Comparison of ENCODE assay signal across 9 cellular contexts in genomic region chr18:7566244-7566586, GRCh38. TPM values are rescaled to one million over a fixed set of nuclear protein-coding genes. Genes with fewer than 3 reads are reported as not detected.
DNase-seq lines count a peak whose midpoint lies in the region; ATAC-seq and TF ChIP-seq lines count a peak whose summit lies in the region.
"Had no signal": no experiment of that assay in that cellular context is flagged by ENCODE, and none has a peak within 500 bp of the region (broad histone marks: within the 10 kb centered on the region; RNA-seq: fewer than 3 reads in every experiment).

No MANE protein-coding gene starts in this region.

- H3K4me3 ChIP-seq in cardiac fibroblast (replicated peaks in 1 of 2; ENCODE audit: low read depth in 2 of 2, low read length in 2 of 2): peak overlapping the region; percentile 59 to 66
- H3K4me3 ChIP-seq in lower lobe of right lung: peak overlapping the region; percentile 89
- peak overlapping the region; percentile 98 for H3K4me3 ChIP-seq in thoracic aorta

- H3K27ac ChIP-seq in lower lobe of right lung: peak overlapping the region; percentile 98
- peak overlapping the region; percentile 93 to 97 for H3K27ac ChIP-seq in thoracic aorta

- ATAC-seq in lower lobe of right lung (no peak), thoracic aorta (ENCODE audit: insufficient number of reproducible peaks, low FRiP score, low read depth) (peak; percentile 39), HG03354 (IDR thresholded peaks at IDR 0.05; ENCODE audit: poor library complexity, severe bottlenecking, unreplicated experiment) (no peak)

- H3K27me3 ChIP-seq in lower lobe of right lung (ENCODE audit: low read depth) (no peaks in the 10 kb centered on the region), thoracic aorta (replicated peaks; ENCODE audit: insufficient read depth) (no peaks in the 10 kb centered on the region)

- no peak overlapping the region for H3K27ac Mint-ChIP-seq in activated CD4-positive, alpha-beta T cell treated with anti-CD3 and anti-CD28 coated beads, Interleukin-2, amount 10 ng/mL, durations not matched to agents 24 days and 14 days
- H3K27ac Mint-ChIP-seq: CD4-positive, CD25-positive, alpha-beta regulatory T cell had no signal

- no peaks in the 10 kb centered on the region for H3K9me3 Mint-ChIP-seq in activated CD4-positive, alpha-beta T cell treated with anti-CD3 and anti-CD28 coated beads, Interleukin-2, amount 10 ng/mL, durations not matched to agents 24 days and 14 days

- H3K36me3 Mint-ChIP-seq in activated CD4-positive, alpha-beta T cell treated with anti-CD3 and anti-CD28 coated beads, Interleukin-2, amount 10 ng/mL, durations not matched to agents 24 days and 14 days (ENCODE audit: low read depth): no peaks in the 10 kb centered on the region
- H3K36me3 Mint-ChIP-seq: CD4-positive, CD25-positive, alpha-beta regulatory T cell had no signal

- intact Hi-C loops in activated CD4-positive, alpha-beta T cell treated with anti-CD3 and anti-CD28 coated beads, Interleukin-2, amount 10 ng/mL, durations not matched to agents 24 days and 14 days (cut with micrococcal nuclease): no loop called here
- intact Hi-C loops in lower lobe of right lung (cut with DNase I): no loop called here

- H3K9me3 ChIP-seq in lower lobe of right lung (no peaks in the 10 kb centered on the region), thoracic aorta (no peaks in the 10 kb centered on the region)

- DNase-seq in activated CD4-positive, alpha-beta T cell treated with anti-CD3 and anti-CD28 coated beads, Interleukin-2, amount 10 ng/mL, durations not matched to agents 24 days and 14 days: no peak
- DNase-seq in activated CD4-positive, alpha-beta T cell treated with anti-CD3 and anti-CD28 coated beads for 48 hours: no peak
- DNase-seq in cardiac fibroblast (ENCODE audit: low read depth in 2 of 2) (no peak), lower lobe of right lung (no peak), thoracic aorta (ENCODE audit: low spot score) (no peak), NCI-H69 (lab: John Stamatoyannopoulos, UW) (no peak), AG08395 (ENCODE audit: low spot score) (no peak)

- H3K4me1 Mint-ChIP-seq in activated CD4-positive, alpha-beta T cell treated with anti-CD3 and anti-CD28 coated beads, Interleukin-2, amount 10 ng/mL, durations not matched to agents 24 days and 14 days: no peaks in the 10 kb centered on the region

- H3K36me3 ChIP-seq in lower lobe of right lung (no peaks in the 10 kb centered on the region), thoracic aorta (no peaks in the 10 kb centered on the region)

- H3K4me3 Mint-ChIP-seq in activated CD4-positive, alpha-beta T cell treated with anti-CD3 and anti-CD28 coated beads, Interleukin-2, amount 10 ng/mL, durations not matched to agents 24 days and 14 days: peak overlapping the region; percentile 67

- H3K27me3 Mint-ChIP-seq in activated CD4-positive, alpha-beta T cell treated with anti-CD3 and anti-CD28 coated beads, Interleukin-2, amount 10 ng/mL, durations not matched to agents 24 days and 14 days: peaks cover 49% of the 10 kb centered on the region

- TF ChIP-seq CTCF in cardiac fibroblast (IDR thresholded peaks at IDR 0.05; ENCODE audit: low read depth, low read length) (no peak), lower lobe of right lung (IDR thresholded peaks at IDR 0.05) (no peak), thoracic aorta (IDR thresholded peaks at IDR 0.05) (no peak)

- H3K4me1 ChIP-seq in lower lobe of right lung (peaks cover 42% of the 10 kb centered on the region), thoracic aorta (ENCODE audit: control insufficient read depth in 1 of 2, low read depth in 2 of 2) (peaks cover 8 to 24% of the 10 kb centered on the region in 2 donors)

RNA-seq across cellular contexts. Expression of gene PTPRM, which starts 0.9 kb away (rescaled TPM):
- 6.8 and 11.5 TPM in 2 replicates for total RNA-seq in activated CD4-positive, alpha-beta T cell treated with anti-CD3 and anti-CD28 coated beads, Interleukin-2, amount 10 ng/mL, durations not matched to agents 24 days and 14 days
- total RNA-seq in lower lobe of right lung: 85.2 TPM
- total RNA-seq in thoracic aorta: 100 to 1,000 TPM in 1 of 2 donors, 10 to 100 TPM in 1; 90.3 to 102 TPM
